Comparison of ENCODE assay signal across 9 cellular contexts in the genomic region with DNA sequence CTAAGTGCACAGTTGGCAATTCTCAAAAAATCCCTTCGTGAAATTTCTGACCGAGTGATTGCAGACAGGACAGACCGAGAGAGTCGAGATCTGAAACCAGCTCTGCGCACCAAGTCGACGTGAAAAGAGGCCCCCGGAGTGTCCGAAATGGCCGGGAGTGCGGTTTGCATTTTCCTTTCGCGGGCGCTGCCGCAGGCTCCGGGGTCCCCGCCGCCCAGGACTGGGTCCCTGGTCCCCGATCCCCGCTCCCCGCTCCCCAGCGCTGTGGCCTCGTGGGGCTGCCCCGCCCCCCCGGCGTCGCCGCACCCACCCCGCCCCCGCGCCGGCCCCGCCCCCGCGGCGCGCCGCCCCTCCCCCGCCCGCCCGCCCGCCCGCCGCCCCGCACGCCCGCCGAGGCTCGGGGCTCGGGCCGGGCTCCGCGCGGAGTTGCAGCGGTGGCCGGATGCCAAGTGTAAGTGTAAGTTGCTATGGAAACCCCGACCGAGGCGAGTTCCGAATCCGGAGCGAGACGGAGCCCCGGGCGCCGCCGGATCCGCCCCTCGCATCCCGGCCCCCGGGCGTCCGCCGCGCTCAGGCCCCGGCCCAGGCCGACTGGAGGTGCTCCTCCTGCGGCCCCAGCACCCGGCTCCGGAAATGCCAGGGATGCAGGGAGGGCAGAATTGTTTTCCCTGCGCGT. TPM values are rescaled to one million over a fixed set of nuclear protein-coding genes. Genes with fewer than 3 reads are reported as not detected.
DNase-seq lines count a peak whose midpoint lies in the region; ATAC-seq and TF ChIP-seq lines count a peak whose summit lies in the region.
"Had no signal": no experiment of that assay in that cellular context is flagged by ENCODE, and none has a peak within 500 bp of the region (broad histone marks: within the 10 kb centered on the region; RNA-seq: fewer than 3 reads in every experiment).

No MANE protein-coding gene starts in this region.

- H3K9ac ChIP-seq in HUES48 (ENCODE audit: low read depth, low read length) = no peak overlapping the region
- peak overlapping the region; percentile 65 for H3K9ac ChIP-seq in SK-N-MC (ENCODE audit: insufficient read length)

- no peak for TF ChIP-seq CTCF in glutamatergic neuron (IDR thresholded peaks at IDR 0.05; ENCODE audit: partially characterized antibody, unreplicated experiment)
- no peak for TF ChIP-seq CTCF in neutrophil (IDR thresholded peaks at IDR 0.05)

- H3K9me3 Mint-ChIP-seq in activated naive CD8-positive, alpha-beta T cell treated with anti-CD3 and anti-CD28 coated beads for 36 hours = no peaks in the 10 kb centered on the region
- H3K9me3 Mint-ChIP-seq in glutamatergic neuron (ENCODE audit: unreplicated experiment) = peaks cover 14% of the 10 kb centered on the region

- H3K4me1 ChIP-seq in HUES48 (ENCODE audit: control insufficient read depth, insufficient read depth, low read length) = peaks cover 40% of the 10 kb centered on the region
- H3K4me1 ChIP-seq in neutrophil (ENCODE audit: control insufficient read depth in 1 of 2, insufficient read depth in 1 of 2, low read depth in 1 of 2, low read length in 1 of 2) = peaks cover 25% of the 10 kb centered on the region in 2 experiments

- H3K4me3 ChIP-seq in HUES48 (ENCODE audit: low read depth, low read length) (peak overlapping the region; percentile 63), SK-N-MC (peak overlapping the region; percentile 81), neutrophil (ENCODE audit: low read depth in 1 of 2, low read length in 1 of 2) (peak overlapping the region; percentile 76 to 79)

- H3K27ac Mint-ChIP-seq in activated naive CD8-positive, alpha-beta T cell treated with anti-CD3 and anti-CD28 coated beads for 36 hours = peak overlapping the region; percentile 72
- H3K27ac Mint-ChIP-seq in glutamatergic neuron (ENCODE audit: unreplicated experiment) = no peak overlapping the region

- peak overlapping the region; percentile 80 for H3K4me3 Mint-ChIP-seq in activated naive CD8-positive, alpha-beta T cell treated with anti-CD3 and anti-CD28 coated beads for 36 hours
- H3K4me3 Mint-ChIP-seq in glutamatergic neuron (ENCODE audit: unreplicated experiment) = peak overlapping the region; percentile 90

- DNase-seq in DMS153 (lab: John Stamatoyannopoulos, UW) (peak; percentile 30), SK-N-MC (ENCODE audit: low read depth, low spot score) (no peak), glutamatergic neuron (peak; percentile 70), superior temporal gyrus (ENCODE audit: extremely low spot score) (no peak)
- DNase-seq in activated naive CD8-positive, alpha-beta T cell treated with anti-CD3 and anti-CD28 coated beads for 36 hours = peak; percentile 76

- H3K27ac ChIP-seq in HUES48 (ENCODE audit: low read depth, low read length) (no peak overlapping the region), SK-N-MC (peak overlapping the region; percentile 50), neutrophil (peak overlapping the region; percentile 50)

- H3K27me3 Mint-ChIP-seq in activated naive CD8-positive, alpha-beta T cell treated with anti-CD3 and anti-CD28 coated beads for 36 hours = peaks cover 56% of the 10 kb centered on the region
- H3K27me3 Mint-ChIP-seq in glutamatergic neuron (ENCODE audit: unreplicated experiment) = peaks cover 26% of the 10 kb centered on the region

- H3K27me3 ChIP-seq in HUES48 (ENCODE audit: control insufficient read depth, insufficient read depth, low read length) = peaks cover 82% of the 10 kb centered on the region
- peaks cover 61% of the 10 kb centered on the region for H3K27me3 ChIP-seq in neutrophil

- peaks cover 27% of the 10 kb centered on the region for H3K4me1 Mint-ChIP-seq in activated naive CD8-positive, alpha-beta T cell treated with anti-CD3 and anti-CD28 coated beads for 36 hours
- H3K4me1 Mint-ChIP-seq in glutamatergic neuron (ENCODE audit: low read depth, unreplicated experiment) = peaks cover 13% of the 10 kb centered on the region

- H3K36me3 ChIP-seq in HUES48 (ENCODE audit: control insufficient read depth, insufficient read depth, low read length) = no peaks in the 10 kb centered on the region
- H3K36me3 ChIP-seq in SK-N-MC (ENCODE audit: insufficient read depth, low read length) = peaks cover 19% of the 10 kb centered on the region
- H3K36me3 ChIP-seq in neutrophil = no peaks in the 10 kb centered on the region

- peaks cover 27% of the 10 kb centered on the region for H3K36me3 Mint-ChIP-seq in activated naive CD8-positive, alpha-beta T cell treated with anti-CD3 and anti-CD28 coated beads for 36 hours
- H3K36me3 Mint-ChIP-seq in glutamatergic neuron (ENCODE audit: unreplicated experiment) = peaks cover 6% of the 10 kb centered on the region

- H3K9me3 ChIP-seq in HUES48 (ENCODE audit: control insufficient read depth, insufficient read depth, low read length) (no peaks in the 10 kb centered on the region), SK-N-MC (ENCODE audit: low read depth, low read length) (no peaks in the 10 kb centered on the region), neutrophil (no peaks in the 10 kb centered on the region)

- ATAC-seq in GM21390 (IDR thresholded peaks at IDR 0.05; ENCODE audit: unreplicated experiment) = peak; percentile 48

RNA-seq across cellular contexts. Expression of a gene that starts 4.5 kb away (rescaled TPM):
- total RNA-seq in activated naive CD8-positive, alpha-beta T cell treated with anti-CD3 and anti-CD28 coated beads for 36 hours = 10 to 100 TPM; 59.2 to 59.6 TPM
- total RNA-seq in glutamatergic neuron (ENCODE audit: unreplicated experiment) = 23.3 TPM

RNA-seq across cellular contexts. Expression of a gene that starts 9.2 kb away (rescaled TPM):
- 10 to 100 TPM; 46.8 to 53.5 TPM for total RNA-seq in activated naive CD8-positive, alpha-beta T cell treated with anti-CD3 and anti-CD28 coated beads for 36 hours
- total RNA-seq in glutamatergic neuron (ENCODE audit: unreplicated experiment) = 31.7 TPM

RNA-seq across cellular contexts. Expression of a gene that starts 19.9 kb away (rescaled TPM):
- not detected for total RNA-seq in activated naive CD8-positive, alpha-beta T cell treated with anti-CD3 and anti-CD28 coated beads for 36 hours
- total RNA-seq in glutamatergic neuron (ENCODE audit: unreplicated experiment) = not detected
- total RNA-seq: activated CD8-positive, alpha-beta memory T cell treated with anti-CD3 and anti-CD28 coated beads for 36 hours had no signal

Comparison
In these comparisons a context has a peak if more than half of its experiments do, and no peak if none do; other contexts are left out.
1. DNase-seq: peak in DMS153 (single experiment), activated naive CD8-positive, alpha-beta T cell treated with anti-CD3 and anti-CD28 coated beads for 36 hours (single experiment) and glutamatergic neuron (single experiment); none in SK-N-MC (single experiment) and superior temporal gyrus (single experiment).
2. Peak in every context shown above with its lines, with median percentiles within 50 percentile points of each other: H3K4me3 ChIP-seq.